In genomic region chr5:88290801-88291200, GRCh38 we compare ENCODE assay signal across 15 cellular contexts.
"Had no signal": no experiment of that assay in that cellular context is flagged by ENCODE, and none has a peak within 500 bp of the region (broad histone marks: within the 10 kb centered on the region; RNA-seq: fewer than 3 reads in every experiment).

No MANE protein-coding gene starts in this region.

- H3K4me3 ChIP-seq: cardiac muscle cell, lung, tibial nerve had no signal

- FAIRE-seq: colon had no signal

- DNase-seq: activated CD4-positive, alpha-beta T cell treated with anti-CD3 and anti-CD28 coated beads, Interleukin-2, amount 50 U/mL, for 48 hours; activated gamma-delta T cell; activated naive CD8-positive, alpha-beta T cell treated with anti-CD3 and anti-CD28 coated beads for 36 hours; activated T-cell treated with anti-CD3 and anti-CD28 coated beads, Interleukin-2, amount 50 U/mL, for 4 hours; effector CD4-positive, alpha-beta T cell; immature natural killer cell; left cardiac atrium; naive thymus-derived CD4-positive, alpha-beta T cell; retina; small intestine; T-helper 2 cell had no signal
